In genomic region chr3:146218880-146219866, GRCh38 we compare ENCODE assay signal across 8 cellular contexts. TPM values are rescaled to one million over a fixed set of nuclear protein-coding genes. Genes with fewer than 3 reads are reported as not detected.
DNase-seq lines count a peak whose midpoint lies in the region; ATAC-seq, FAIRE-seq and TF ChIP-seq lines count a peak whose summit lies in the region.

No MANE protein-coding gene starts in this region.

- CTCF ChIA-PET in A673 (lab: Charles Lee) = interaction anchor here (1.0 kb wide), 1 partner anchor 108 kb away, joined by 3 read pairs; no protein-coding TSS in a partner anchor
- CTCF ChIA-PET in activated B cell treated with CpG ODN at 0.5 μM for 24 hours (lab: Charles Lee) = interaction anchor here (1.0 to 3.0 kb wide), 2 partner anchors 358 kb away, joined by 12 to 24 read pairs; no protein-coding TSS in a partner anchor
- CTCF ChIA-PET in H1 (lab: Charles Lee; ENCODE audit: partially characterized antibody) = interaction anchor here (0.6 to 1.9 kb wide), 12 partner anchors 13 to 916 kb away, joined by 3 to 11 read pairs (median 4); no protein-coding TSS in a partner anchor

- 71% methylated on average over 13 of the region's 13 CpGs; no CpG with 5 or more reads in 1 of the 2 experiments for WGBS in H1 (ENCODE audit: extremely low coverage in 1 of 2, insufficient coverage in 1 of 2, insufficient read length in 1 of 2, insufficient replicate concordance in 2 of 2, low coverage in 1 of 2, low lambda C conversion rate in 2 of 2, missing lambda C conversion rate in 1 of 2), 2 experiments

- TF ChIP-seq POLR2A in H1 (IDR thresholded peaks at IDR 0.05; ENCODE audit: control extremely low read depth in 1 of 2, low read depth in 2 of 2, low read length in 2 of 2) = no peak

- H4K5ac ChIP-seq in H1 (ENCODE audit: insufficient read length, low read depth, low read length) = no peak overlapping the region

- H3K79me2 ChIP-seq in H1 (ENCODE audit: control insufficient read depth in 1 of 2, insufficient read depth in 2 of 2, low read length in 2 of 2) = no peaks in the 10 kb centered on the region
- no peaks in the 10 kb centered on the region for H3K79me2 ChIP-seq in neural progenitor cell (ENCODE audit: low read depth)

- TF ChIP-seq CTCF in A673 (conservative IDR thresholded peaks at IDR 0.05; ENCODE audit: low read depth, low read length) (peak; percentile 80), GM06990 (IDR thresholded peaks at IDR 0.05; ENCODE audit: insufficient read depth, low read length, poor library complexity, severe bottlenecking) (peak; percentile 63), LNCaP clone FGC (IDR thresholded peaks at IDR 0.05; ENCODE audit: control insufficient read depth, extremely low read depth, insufficient read depth) (peak; percentile 56), activated B cell treated with CpG ODN at 0.5 μM for 24 hours (IDR thresholded peaks at IDR 0.05) (peak; percentile 80), H1 (IDR thresholded peaks at IDR 0.05; ENCODE audit: control extremely low read depth in 1 of 3, insufficient read depth in 1 of 3, low read depth in 1 of 3, low read length in 3 of 3) (peak in 2 of 3 experiments; percentile 31 to 46; a peak in 2 of 4 replicates), neural progenitor cell (IDR thresholded peaks at IDR 0.05) (peak; percentile 94)

- ATAC-seq in activated B cell treated with CpG ODN at 0.5 μM for 24 hours (ENCODE audit: low read depth) (no peak), HG02763 (IDR thresholded peaks at IDR 0.05; ENCODE audit: unreplicated experiment) (no peak), HG02884 (IDR thresholded peaks at IDR 0.05; ENCODE audit: unreplicated experiment) (no peak)

- H3K4me3 Mint-ChIP-seq in activated B cell treated with CpG ODN at 0.5 μM for 24 hours (no peak overlapping the region), neural progenitor cell (no peak overlapping the region)

- no peak overlapping the region for H2BK5ac ChIP-seq in H1 (ENCODE audit: low read depth, low read length)

- no peaks in the 10 kb centered on the region for H3K36me3 ChIP-seq in A673 (ENCODE audit: insufficient read depth, low read length, poor library complexity, severe bottlenecking)
- H3K36me3 ChIP-seq in GM06990 (ENCODE audit: control insufficient read depth, insufficient read depth, low read length) = no peaks in the 10 kb centered on the region
- H3K36me3 ChIP-seq in H1 (ENCODE audit: control insufficient read depth in 2 of 4, insufficient read depth in 4 of 4, low read length in 3 of 4) = no peaks in the 10 kb centered on the region
- H3K36me3 ChIP-seq in neural progenitor cell = no peaks in the 10 kb centered on the region

- no peak overlapping the region for H3K27ac Mint-ChIP-seq in activated B cell treated with CpG ODN at 0.5 μM for 24 hours
- H3K27ac Mint-ChIP-seq in neural progenitor cell = no peak overlapping the region

- no peak overlapping the region for H2AFZ ChIP-seq in H1 (ENCODE audit: low read length)
- H2AFZ ChIP-seq in neural progenitor cell (replicated peaks) = no peak overlapping the region

- no peak overlapping the region for H3K4me3 ChIP-seq in A673 (ENCODE audit: low read depth, low read length, poor library complexity, severe bottlenecking)
- H3K4me3 ChIP-seq in GM06990 (replicated peaks; ENCODE audit: low read depth, low read length) = no peak overlapping the region
- no peak overlapping the region for H3K4me3 ChIP-seq in LNCaP clone FGC (ENCODE audit: low read depth, low read length)
- no peak overlapping the region for H3K4me3 ChIP-seq in H1 (ENCODE audit: extremely low read depth in 1 of 4, insufficient read depth in 2 of 4, low read depth in 3 of 4, low read length in 4 of 4)
- H3K4me3 ChIP-seq in neural progenitor cell = no peak overlapping the region

- H3K27ac ChIP-seq in A673 (ENCODE audit: low read depth, low read length, poor library complexity, severe bottlenecking) (no peak overlapping the region), H1 (ENCODE audit: low read depth, low read length) (no peak overlapping the region), neural progenitor cell (no peak overlapping the region)

- POLR2A ChIA-PET in A673 (lab: Charles Lee; ENCODE audit: low non-redundant PET) = no interaction called here
- POLR2A ChIA-PET in activated B cell treated with CpG ODN at 0.5 μM for 24 hours (lab: Charles Lee) = no interaction called here
- POLR2A ChIA-PET in H1 (lab: Charles Lee; ENCODE audit: partially characterized antibody) = interaction anchor here (0.6 kb wide), 1 partner anchor 151 kb away, joined by 3 read pairs; no protein-coding TSS in a partner anchor

- H3K18ac ChIP-seq in H1 (ENCODE audit: extremely low read depth, low read length) = no peak overlapping the region

- H4K20me1 ChIP-seq in H1 (replicated peaks in 1 of 2; ENCODE audit: control insufficient read depth in 1 of 2, insufficient read depth in 2 of 2, low read length in 2 of 2) = no peaks in the 10 kb centered on the region
- no peaks in the 10 kb centered on the region for H4K20me1 ChIP-seq in neural progenitor cell (ENCODE audit: low read depth)

- H2BK20ac ChIP-seq in H1 (ENCODE audit: low read length) = no peak overlapping the region

- no peaks in the 10 kb centered on the region for H3K9me3 ChIP-seq in A673 (ENCODE audit: low read depth, low read length, poor library complexity, severe bottlenecking)
- H3K9me3 ChIP-seq in H1 (ENCODE audit: insufficient read depth in 2 of 2, low read depth in 1 of 2, low read length in 1 of 2) = no peaks in the 10 kb centered on the region
- H3K9me3 ChIP-seq in neural progenitor cell (ENCODE audit: low read depth) = no peaks in the 10 kb centered on the region

- no peak overlapping the region for H2BK120ac ChIP-seq in H1 (replicated peaks; ENCODE audit: low read depth, low read length)

- H3K9ac ChIP-seq in H1 (replicated peaks in 1 of 4; ENCODE audit: extremely low read depth in 1 of 4, low read depth in 3 of 4, low read length in 3 of 4) (no peak overlapping the region), neural progenitor cell (no peak overlapping the region)

- H3K9me3 Mint-ChIP-seq in activated B cell treated with CpG ODN at 0.5 μM for 24 hours (no peaks in the 10 kb centered on the region), neural progenitor cell (no peaks in the 10 kb centered on the region)

- no peak overlapping the region for H2BK12ac ChIP-seq in H1 (ENCODE audit: low read depth, low read length)

- FAIRE-seq in H1 (lab: Jason Lieb, UNC) = no peak

- H3K4me2 ChIP-seq in H1 (ENCODE audit: insufficient read depth in 1 of 2, low read depth in 2 of 2, low read length in 2 of 2) (no peak overlapping the region), neural progenitor cell (no peak overlapping the region)

- H3K36me3 Mint-ChIP-seq in activated B cell treated with CpG ODN at 0.5 μM for 24 hours (ENCODE audit: low read depth) (no peaks in the 10 kb centered on the region), neural progenitor cell (no peaks in the 10 kb centered on the region)

- intact Hi-C loops in A673 (cut with micrococcal nuclease; ENCODE audit: unreplicated experiment) = loop anchor here (1.0 to 2.0 kb wide), 2 partner anchors 108 to 358 kb away; no protein-coding TSS in a partner anchor
- intact Hi-C loops in activated B cell treated with CpG ODN at 0.5 μM for 24 hours (cut with micrococcal nuclease) = loop anchor here (1.0 to 5.0 kb wide), 3 partner anchors 152 to 422 kb away; no protein-coding TSS in a partner anchor

- TF ChIP-seq RAD21 in H1 (IDR thresholded peaks at IDR 0.05 in 1 of 2, conservative IDR thresholded peaks at IDR 0.05 in 1 of 2; ENCODE audit: low read depth in 2 of 2, low read length in 2 of 2) = peak; percentile 56 to 67

- no peak overlapping the region for H3K56ac ChIP-seq in H1 (replicated peaks; ENCODE audit: insufficient read length, low read depth, low read length)

- peaks cover 3% of the 10 kb centered on the region; the same call in 1 of the 2 replicates for H3K23me2 ChIP-seq in H1 (ENCODE audit: low read depth, low read length)

- H3K23ac ChIP-seq in H1 (ENCODE audit: insufficient read length) = no peak overlapping the region

- DNase-seq in A673 (ENCODE audit: low spot score) = peak; percentile 47
- DNase-seq in GM06990 (ENCODE audit: extremely low read depth, insufficient read length) = no peak
- DNase-seq in LNCaP clone FGC (ENCODE audit: low read depth) = no peak
- no peak for DNase-seq in activated B cell treated with CpG ODN at 0.5 μM for 24 hours
- DNase-seq in H1 (ENCODE audit: low read depth in 1 of 2, low spot score in 2 of 2) = no peak
- DNase-seq in neural progenitor cell (ENCODE audit: low spot score) = peak; percentile 32

- H3K27me3 Mint-ChIP-seq in activated B cell treated with CpG ODN at 0.5 μM for 24 hours = peaks cover 4% of the 10 kb centered on the region
- H3K27me3 Mint-ChIP-seq in neural progenitor cell (ENCODE audit: insufficient read depth, low read depth) = no peaks in the 10 kb centered on the region

- H3K4me1 Mint-ChIP-seq in activated B cell treated with CpG ODN at 0.5 μM for 24 hours (no peaks in the 10 kb centered on the region), neural progenitor cell (no peaks in the 10 kb centered on the region)

- H4K8ac ChIP-seq in H1 (ENCODE audit: extremely low read depth, insufficient read depth, low read length) = no peak overlapping the region

- no peaks in the 10 kb centered on the region for H3K4me1 ChIP-seq in A673 (ENCODE audit: insufficient read depth, low read length, poor library complexity, severe bottlenecking)
- H3K4me1 ChIP-seq in H1 (replicated peaks in 1 of 4; ENCODE audit: control insufficient read depth in 3 of 4, insufficient read depth in 4 of 4, low read length in 3 of 4) = no peaks in the 10 kb centered on the region
- H3K4me1 ChIP-seq in neural progenitor cell = no peaks in the 10 kb centered on the region

- no peak overlapping the region for H3K14ac ChIP-seq in H1 (ENCODE audit: insufficient read length)

- no peaks in the 10 kb centered on the region for H3K27me3 ChIP-seq in A673 (replicated peaks; ENCODE audit: insufficient read depth, low read depth, low read length, poor library complexity)
- H3K27me3 ChIP-seq in GM06990 (replicated peaks; ENCODE audit: control insufficient read depth, insufficient read depth, low read length) = no peaks in the 10 kb centered on the region
- no peaks in the 10 kb centered on the region for H3K27me3 ChIP-seq in H1 (replicated peaks in 1 of 4; ENCODE audit: control insufficient read depth in 3 of 4, extremely low read depth in 1 of 4, insufficient read depth in 3 of 4, low read length in 3 of 4)
- H3K27me3 ChIP-seq in neural progenitor cell = no peaks in the 10 kb centered on the region

- H3K4ac ChIP-seq in H1 (replicated peaks; ENCODE audit: insufficient read length, low read depth, low read length) = no peak overlapping the region

- no peak overlapping the region for H4K91ac ChIP-seq in H1 (replicated peaks; ENCODE audit: insufficient read length, low read length)

- H2BK15ac ChIP-seq in H1 (ENCODE audit: low read length) = no peak overlapping the region

- no peak overlapping the region for H2AK5ac ChIP-seq in H1 (ENCODE audit: low read depth, low read length)

- H3F3A ChIP-seq in neural progenitor cell (ENCODE audit: low read depth) = no peaks in the 10 kb centered on the region

- TF ChIP-seq EP300 in H1 (IDR thresholded peaks at IDR 0.05; ENCODE audit: borderline replicate concordance in 1 of 2, low read depth in 2 of 2, low read length in 2 of 2) = no peak

- no TSS peak for BruUV-seq in A673 (replicated peaks; lab: Mats Ljungman, UMichigan)

- H3K79me1 ChIP-seq in H1 (ENCODE audit: low read depth, low read length) = no peaks in the 10 kb centered on the region

RNA-seq across cellular contexts. Expression of gene PLSCR4, which starts 31.7 kb away (rescaled TPM):
- total RNA-seq in A673 (2021) (1.3 and 2.4 TPM in 2 replicates), activated B cell treated with CpG ODN at 0.5 μM for 24 hours (not detected in 2 replicates), neural progenitor cell (ENCODE audit: low replicate concordance) (0.71 and 1.0 TPM in 2 replicates)
- 1.5 and 2.9 TPM in 2 replicates for total RNA-seq in H1 (2021; fragmentation: NEBNext Ultra II Directional; extraction: Animal tissue kit (Norgen Biotek cat#: 25700))
- polyA plus RNA-seq in H1 (2011; rRNA removed) = 1.1 and 1.8 TPM in 2 replicates
- 1.4 TPM for polyA plus RNA-seq in H1 (2011; cell fraction: cytosol; rRNA removed)
- 3.5 TPM for polyA plus RNA-seq in H1 (2011; cell fraction: nucleus; rRNA removed)
- 1.1 to 1.5 TPM (median 1.4 TPM) in 4 replicates for polyA plus RNA-seq in H1 (2012, experiment 1 of 2)
- 0.46 TPM for polyA plus RNA-seq in H1 (2012, experiment 2 of 2)
- polyA plus RNA-seq in H1 (2013, experiment 1 of 2) = 1.4 TPM
- polyA plus RNA-seq in H1 (2013, experiment 2 of 2) = 2.6 TPM
- 1.5 and 3.5 TPM in 2 replicates for polyA minus RNA-seq in H1 (2011; rRNA and poly(A)+ RNA removed)
- polyA minus RNA-seq in H1 (2011; cell fraction: cytosol; rRNA and poly(A)+ RNA removed) = 1.8 TPM
- polyA minus RNA-seq in H1 (2011; cell fraction: nucleus; rRNA and poly(A)+ RNA removed) = 2.7 TPM

RNA-seq across cellular contexts. Expression of gene PLOD2, which starts 58.2 kb away (rescaled TPM):
- total RNA-seq in A673 (2021) (34.6 and 35.2 TPM in 2 replicates), activated B cell treated with CpG ODN at 0.5 μM for 24 hours (not detected in 2 replicates), neural progenitor cell (ENCODE audit: low replicate concordance) (8.3 and 29.2 TPM in 2 replicates)
- total RNA-seq in H1 (2021; fragmentation: NEBNext Ultra II Directional; extraction: Animal tissue kit (Norgen Biotek cat#: 25700)) = 25.7 and 28.7 TPM in 2 replicates
- 2.5 and 4.0 TPM in 2 replicates for polyA plus RNA-seq in H1 (2011; rRNA removed)
- polyA plus RNA-seq in H1 (2011; cell fraction: cytosol; rRNA removed) = 5.9 TPM
- 3.4 TPM for polyA plus RNA-seq in H1 (2011; cell fraction: nucleus; rRNA removed)
- polyA plus RNA-seq in H1 (2012, experiment 1 of 2) = 9.4 to 20.5 TPM (median 15.2 TPM) in 4 replicates
- 1.1 TPM for polyA plus RNA-seq in H1 (2012, experiment 2 of 2)
- 66.7 TPM for polyA plus RNA-seq in H1 (2013, experiment 1 of 2)
- 69.8 TPM for polyA plus RNA-seq in H1 (2013, experiment 2 of 2)
- polyA minus RNA-seq in H1 (2011; rRNA and poly(A)+ RNA removed) = 5.1 and 9.2 TPM in 2 replicates
- 6.1 TPM for polyA minus RNA-seq in H1 (2011; cell fraction: cytosol; rRNA and poly(A)+ RNA removed)
- 14.6 TPM for polyA minus RNA-seq in H1 (2011; cell fraction: nucleus; rRNA and poly(A)+ RNA removed)

Comparison
In these comparisons a context has a peak if more than half of its experiments do, and no peak if none do; other contexts are left out.
1. DNase-seq: peak in A673 (single experiment) and neural progenitor cell (single experiment); none in GM06990 (single experiment), LNCaP clone FGC (single experiment), activated B cell treated with CpG ODN at 0.5 μM for 24 hours (single experiment) and H1 (0 of 2).
2. CTCF ChIP-seq: peak in every context shown above with its lines; median percentile 94 in neural progenitor cell; 80 in A673; 80 in activated B cell treated with CpG ODN at 0.5 μM for 24 hours; 63 in GM06990; 56 in LNCaP clone FGC; 38 in H1.